1 cellular context compared by ENCODE assay signal in genomic region chr2:48589170-48589767, GRCh38.
TF ChIP-seq lines count a peak whose summit lies in the region.

No MANE protein-coding gene starts in this region.

TF ChIP-seq in H1, 55 proteins besides CTCF, POLR2A, EP300 and RAD21:
- no peak for TF ChIP-seq TEAD4 (IDR thresholded peaks at IDR 0.05; ENCODE audit: low read depth, low read length)
- no peak for TF ChIP-seq JUND (IDR thresholded peaks at IDR 0.05; ENCODE audit: low read length)
- TF ChIP-seq SIN3A (conservative IDR thresholded peaks at IDR 0.05 in 1 of 2, IDR thresholded peaks at IDR 0.05 in 1 of 2; ENCODE audit: low read depth in 1 of 2, low read length in 2 of 2): no peak
- no peak for TF ChIP-seq ATF2 (IDR thresholded peaks at IDR 0.05; ENCODE audit: low read length)
- no peak for TF ChIP-seq SUZ12 (IDR thresholded peaks at IDR 0.05; ENCODE audit: low read length)
- no peak for TF ChIP-seq CHD1 (IDR thresholded peaks at IDR 0.05; ENCODE audit: low read depth, low read length)
- TF ChIP-seq NRF1 (IDR thresholded peaks at IDR 0.05; ENCODE audit: low read depth, low read length): no peak
